ENCODE assay signal across 8 cellular contexts in the genomic region with DNA sequence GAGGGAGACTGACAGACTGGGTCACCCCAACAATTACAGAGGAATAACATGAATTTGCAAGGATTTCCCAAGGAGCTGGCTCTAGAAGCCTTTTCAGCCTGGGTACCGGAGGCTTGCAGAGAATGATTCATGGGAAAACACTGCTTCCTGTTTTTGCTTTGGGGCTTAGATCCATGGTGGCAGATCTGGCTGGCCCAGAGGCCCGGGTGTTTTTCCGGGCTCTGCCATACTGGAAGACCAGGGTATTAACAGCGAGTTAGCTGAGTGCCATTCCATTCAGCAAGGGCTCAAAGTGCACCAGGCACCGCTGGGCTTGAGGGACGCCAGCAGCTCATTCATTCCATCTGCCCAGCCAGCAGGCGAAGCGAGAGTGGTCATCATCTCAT. TPM values are rescaled to one million over a fixed set of nuclear protein-coding genes. Genes with fewer than 3 reads are reported as not detected.
DNase-seq lines count a peak whose midpoint lies in the region; ATAC-seq and TF ChIP-seq lines count a peak whose summit lies in the region.

No MANE protein-coding gene starts in this region.

- peak overlapping the region; percentile 90 for H3K27ac Mint-ChIP-seq in activated CD8-positive, alpha-beta T cell treated with anti-CD3 and anti-CD28 coated beads, Interleukin-2, amount 10 ng/mL, durations not matched to agents 7 days and 5 days
- H3K27ac Mint-ChIP-seq in stimulated activated naive CD8-positive, alpha-beta T cell treated with anti-CD3 and anti-CD28 coated beads, Interleukin-15, amount 100 ng/mL, for 72 hours: peak overlapping the region in 1 of 2 donors; percentile 41

- peak overlapping the region; percentile 93 for H3K4me3 ChIP-seq in iPS-15b (ENCODE audit: low read depth, low read length)

- peak overlapping the region; percentile 97 for H3K4me3 Mint-ChIP-seq in activated T-cell treated with anti-CD3 and anti-CD28 coated beads, Interleukin-2, amount 50 U/mL, for 4 hours
- peak overlapping the region; percentile 96 for H3K4me3 Mint-ChIP-seq in activated CD8-positive, alpha-beta T cell treated with anti-CD3 and anti-CD28 coated beads, Interleukin-2, amount 10 ng/mL, durations not matched to agents 7 days and 5 days
- peak overlapping the region; percentile 93 to 94 for H3K4me3 Mint-ChIP-seq in stimulated activated naive CD8-positive, alpha-beta T cell treated with anti-CD3 and anti-CD28 coated beads, Interleukin-15, amount 100 ng/mL, for 72 hours

- CTCF ChIA-PET in activated CD8-positive, alpha-beta T cell treated with anti-CD3 and anti-CD28 coated beads, Interleukin-2, amount 10 ng/mL, durations not matched to agents 7 days and 5 days (lab: Charles Lee): no interaction called here

- peaks cover 50% of the 10 kb centered on the region for H3K36me3 ChIP-seq in iPS-15b (ENCODE audit: control insufficient read depth, insufficient read depth, low read length)

- no peaks in the 10 kb centered on the region for H3K27me3 ChIP-seq in iPS-15b (ENCODE audit: control insufficient read depth, insufficient read depth, low read length)

- H3K9me3 Mint-ChIP-seq in activated T-cell treated with anti-CD3 and anti-CD28 coated beads, Interleukin-2, amount 50 U/mL, for 4 hours: no peaks in the 10 kb centered on the region
- H3K9me3 Mint-ChIP-seq in activated CD8-positive, alpha-beta T cell treated with anti-CD3 and anti-CD28 coated beads, Interleukin-2, amount 10 ng/mL, durations not matched to agents 7 days and 5 days (ENCODE audit: insufficient read depth): no peaks in the 10 kb centered on the region
- no peaks in the 10 kb centered on the region for H3K9me3 Mint-ChIP-seq in stimulated activated naive CD8-positive, alpha-beta T cell treated with anti-CD3 and anti-CD28 coated beads, Interleukin-15, amount 100 ng/mL, for 72 hours

- peaks cover 80% of the 10 kb centered on the region for H3K4me1 Mint-ChIP-seq in activated T-cell treated with anti-CD3 and anti-CD28 coated beads, Interleukin-2, amount 50 U/mL, for 4 hours (ENCODE audit: low read depth)
- H3K4me1 Mint-ChIP-seq in activated CD8-positive, alpha-beta T cell treated with anti-CD3 and anti-CD28 coated beads, Interleukin-2, amount 10 ng/mL, durations not matched to agents 7 days and 5 days (ENCODE audit: low read depth): peaks cover 76% of the 10 kb centered on the region
- H3K4me1 Mint-ChIP-seq in stimulated activated naive CD8-positive, alpha-beta T cell treated with anti-CD3 and anti-CD28 coated beads, Interleukin-15, amount 100 ng/mL, for 72 hours: peaks cover 90% of the 10 kb centered on the region

- no peak for DNase-seq in activated T-cell treated with anti-CD3 and anti-CD28 coated beads, Interleukin-2, amount 50 U/mL, for 4 hours
- no peak for DNase-seq in activated T-cell treated with anti-CD3 and anti-CD28 coated beads, Interleukin-2, amount 50 U/mL, for 1 hour
- DNase-seq in activated CD8-positive, alpha-beta T cell treated with anti-CD3 and anti-CD28 coated beads, Interleukin-2, amount 10 ng/mL, durations not matched to agents 7 days and 5 days: no peak
- no peak for DNase-seq in stimulated activated naive CD8-positive, alpha-beta T cell treated with anti-CD3 and anti-CD28 coated beads, Interleukin-15, amount 100 ng/mL, for 72 hours
- DNase-seq in GM20000 (ENCODE audit: low spot score) (no peak), T1000 (lab: John Stamatoyannopoulos, UW) (no peak)
- DNase-seq in stimulated activated naive CD4-positive, alpha-beta T cell (lab: John Stamatoyannopoulos, UW): no peak

- H3K36me3 Mint-ChIP-seq in activated T-cell treated with anti-CD3 and anti-CD28 coated beads, Interleukin-2, amount 50 U/mL, for 4 hours (ENCODE audit: insufficient read depth): peaks cover 40% of the 10 kb centered on the region
- peaks cover 60% of the 10 kb centered on the region for H3K36me3 Mint-ChIP-seq in activated CD8-positive, alpha-beta T cell treated with anti-CD3 and anti-CD28 coated beads, Interleukin-2, amount 10 ng/mL, durations not matched to agents 7 days and 5 days (ENCODE audit: low read depth)

- TF ChIP-seq CTCF in GM20000 (IDR thresholded peaks at IDR 0.05; ENCODE audit: extremely low read depth, missing control alignments): no peak

- H3K9me3 ChIP-seq in iPS-15b (ENCODE audit: control insufficient read depth, insufficient read depth, low read length): no peaks in the 10 kb centered on the region

- no peak for ATAC-seq in activated T-cell treated with anti-CD3 and anti-CD28 coated beads, Interleukin-2, amount 50 U/mL, for 4 hours
- ATAC-seq in activated CD8-positive, alpha-beta T cell treated with anti-CD3 and anti-CD28 coated beads, Interleukin-2, amount 10 ng/mL, durations not matched to agents 7 days and 5 days: no peak
- no peak for ATAC-seq in stimulated activated naive CD8-positive, alpha-beta T cell treated with anti-CD3 and anti-CD28 coated beads, Interleukin-15, amount 100 ng/mL, for 72 hours

- peaks cover 32% of the 10 kb centered on the region for H3K4me1 ChIP-seq in iPS-15b (ENCODE audit: control insufficient read depth, insufficient read depth, low read length)

- POLR2A ChIA-PET in activated CD8-positive, alpha-beta T cell treated with anti-CD3 and anti-CD28 coated beads, Interleukin-2, amount 10 ng/mL, durations not matched to agents 7 days and 5 days (lab: Charles Lee): interaction anchor here (1.0 to 1.9 kb wide), 3 partner anchors 12 to 19 kb away, joined by 3 to 7 read pairs (median 4); no protein-coding TSS in a partner anchor

- peak overlapping the region; percentile 81 for H3K9ac ChIP-seq in iPS-15b (ENCODE audit: low read depth, low read length)

- H3K27me3 Mint-ChIP-seq in activated T-cell treated with anti-CD3 and anti-CD28 coated beads, Interleukin-2, amount 50 U/mL, for 4 hours (ENCODE audit: low read depth): no peaks in the 10 kb centered on the region
- H3K27me3 Mint-ChIP-seq in activated CD8-positive, alpha-beta T cell treated with anti-CD3 and anti-CD28 coated beads, Interleukin-2, amount 10 ng/mL, durations not matched to agents 7 days and 5 days (ENCODE audit: low read depth): no peaks in the 10 kb centered on the region
- H3K27me3 Mint-ChIP-seq in stimulated activated naive CD8-positive, alpha-beta T cell treated with anti-CD3 and anti-CD28 coated beads, Interleukin-15, amount 100 ng/mL, for 72 hours: no peaks in the 10 kb centered on the region

RNA-seq across cellular contexts. Expression of a gene that starts 1.3 kb away (rescaled TPM):
- 100 to 1,000 TPM; 291 to 356 (median 334) TPM for total RNA-seq in activated T-cell treated with anti-CD3 and anti-CD28 coated beads, Interleukin-2, amount 50 U/mL, for 4 hours
- total RNA-seq in activated CD8-positive, alpha-beta T cell treated with anti-CD3 and anti-CD28 coated beads, Interleukin-2, amount 10 ng/mL, durations not matched to agents 7 days and 5 days: 100 to 1,000 TPM; 516 to 550 TPM
